In the genomic region with DNA sequence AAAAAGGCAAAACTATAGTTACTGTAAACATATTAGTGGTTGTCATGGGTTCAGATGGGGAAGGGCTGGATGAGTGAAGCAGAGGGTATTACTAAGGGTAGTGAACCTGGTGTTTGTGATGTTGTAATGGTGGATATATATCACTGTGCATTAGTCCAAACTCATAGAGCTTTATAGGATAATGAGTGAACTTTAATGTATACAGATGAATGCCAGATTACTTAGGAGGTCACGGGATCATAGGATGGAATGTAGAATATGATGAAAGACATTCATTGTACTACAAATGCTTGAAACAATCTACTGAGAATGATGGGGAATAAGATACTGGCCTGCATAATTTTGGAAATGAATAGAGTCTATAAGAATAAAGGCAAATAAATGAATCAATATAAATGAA, we compare ENCODE assay signal across 18 cellular contexts.
DNase-seq lines count a peak whose midpoint lies in the region; ATAC-seq and TF ChIP-seq lines count a peak whose summit lies in the region.
"Had no signal": no experiment of that assay in that cellular context is flagged by ENCODE, and none has a peak within 500 bp of the region (broad histone marks: within the 10 kb centered on the region; RNA-seq: fewer than 3 reads in every experiment).

No MANE protein-coding gene starts in this region.

- no peak for TF ChIP-seq CTCF in neural crest cell (conservative IDR thresholded peaks at IDR 0.05)

- H3K4me1 Mint-ChIP-seq in IgD-negative memory B cell: peaks cover 3 to 12% (median 7%) of the 10 kb centered on the region in 3 donors
- H3K4me1 Mint-ChIP-seq in neural crest cell: peaks cover 15% of the 10 kb centered on the region
- H3K4me1 Mint-ChIP-seq in immature natural killer cell: no peaks in the 10 kb centered on the region

- DNase-seq in COLO829 (ENCODE audit: low spot score): peak; percentile 22
- DNase-seq in amniotic epithelial cell (ENCODE audit: low read depth): peak; percentile 41
- DNase-seq in neural crest cell (ENCODE audit: low read depth, low spot score): no peak
- DNase-seq in immature natural killer cell: no peak
- DNase-seq in AML-193 (lab: John Stamatoyannopoulos, UW): no peak
- DNase-seq: CD8-positive, alpha-beta T cell; DMS53; EL; HFFc6; NCI-H1417 treated with DMSO at 0.1 percent for 48 hours; NCI-H187 treated with DMSO at 0.1 percent for 48 hours; NCI-H226; NCI-H524; SJCRH30 had no signal

- peaks cover 0 to 4% (median 0%) of the 10 kb centered on the region in 3 donors for H3K9me3 Mint-ChIP-seq in IgD-negative memory B cell
- peaks cover 2% of the 10 kb centered on the region for H3K9me3 Mint-ChIP-seq in neural crest cell
- peaks cover 8 to 48% (median 19%) of the 10 kb centered on the region in 6 donors for H3K9me3 Mint-ChIP-seq in immature natural killer cell

- ATAC-seq in GM19023 (IDR thresholded peaks at IDR 0.05; ENCODE audit: unreplicated experiment) (no peak), GM19351 (IDR thresholded peaks at IDR 0.05; ENCODE audit: unreplicated experiment) (no peak)
- ATAC-seq: CD8-positive, alpha-beta T cell; Panc1 had no signal

- no peaks in the 10 kb centered on the region for H3K27me3 Mint-ChIP-seq in IgD-negative memory B cell
- no peaks in the 10 kb centered on the region for H3K27me3 Mint-ChIP-seq in neural crest cell (ENCODE audit: low read depth)
- H3K27me3 Mint-ChIP-seq in immature natural killer cell (ENCODE audit: low read depth in 3 of 3): no peaks in the 10 kb centered on the region

- H3K27ac Mint-ChIP-seq in IgD-negative memory B cell (peak overlapping the region in 2 of 3 donors; percentile 17 to 78), neural crest cell (ENCODE audit: unreplicated experiment) (peak overlapping the region; percentile 81), immature natural killer cell (no peak overlapping the region)
- H3K27ac Mint-ChIP-seq: CD8-positive, alpha-beta T cell; HFFc6 had no signal

- H3K36me3 Mint-ChIP-seq in IgD-negative memory B cell (peaks cover 2% of the 10 kb centered on the region), neural crest cell (ENCODE audit: low read depth) (peaks cover 2% of the 10 kb centered on the region), immature natural killer cell (no peaks in the 10 kb centered on the region)
- H3K36me3 Mint-ChIP-seq: CD8-positive, alpha-beta T cell had no signal

- H3K4me3 Mint-ChIP-seq in IgD-negative memory B cell: no peak overlapping the region
- no peak overlapping the region for H3K4me3 Mint-ChIP-seq in neural crest cell
- no peak overlapping the region for H3K4me3 Mint-ChIP-seq in immature natural killer cell
- H3K4me3 Mint-ChIP-seq: CD8-positive, alpha-beta T cell; HFFc6 had no signal

Comparison
In these comparisons a context has a peak if more than half of its experiments do, and no peak if none do; other contexts are left out.
1. DNase-seq: peak in COLO829 (single experiment) and amniotic epithelial cell (single experiment); none in neural crest cell (single experiment), immature natural killer cell (0 of 3) and AML-193 (0 of 2).
2. H3K27ac Mint-ChIP-seq: peak in IgD-negative memory B cell (2 of 3) and neural crest cell (single experiment); none in immature natural killer cell (0 of 6).